ENCODE assay signal across 1 cellular context in genomic region chr11:6300325-6300724, GRCh38.
TF ChIP-seq lines count a peak whose summit lies in the region.

No MANE protein-coding gene starts in this region.

TF ChIP-seq in IMR-90, 13 proteins besides CTCF, POLR2A, EP300 and RAD21:
- TF ChIP-seq ELK1 (IDR thresholded peaks at IDR 0.05; ENCODE audit: borderline replicate concordance, low read depth, low read length) (no peak), USF2 (IDR thresholded peaks at IDR 0.05; ENCODE audit: low read depth, low read length) (no peak), FOS (IDR thresholded peaks at IDR 0.05; ENCODE audit: low read depth, low read length) (no peak), BHLHE40 (IDR thresholded peaks at IDR 0.05; ENCODE audit: low read depth, low read length) (no peak), NFE2L2 (IDR thresholded peaks at IDR 0.05; ENCODE audit: low read depth, low read length) (no peak), CEBPB (IDR thresholded peaks at IDR 0.05; ENCODE audit: low read depth, low read length) (no peak), MAZ (IDR thresholded peaks at IDR 0.05; ENCODE audit: borderline replicate concordance, low read depth, low read length) (no peak), SMC3 (IDR thresholded peaks at IDR 0.05; ENCODE audit: low read depth, low read length) (no peak)
